Comparison of ENCODE assay signal across 1 cellular context in genomic region chr22:19085233-19086043, GRCh38.
TF ChIP-seq lines count a peak whose summit lies in the region.

No MANE protein-coding gene starts in this region.

TF ChIP-seq in IMR-90, 13 proteins besides CTCF, POLR2A, EP300 and RAD21:
- TF ChIP-seq SMC3 (IDR thresholded peaks at IDR 0.05; ENCODE audit: low read depth, low read length) (peak; percentile 21; the same call in 1 of the 2 replicates), RCOR1 (IDR thresholded peaks at IDR 0.05; ENCODE audit: insufficient replicate concordance, low read length) (no peak)
